9 cellular contexts compared by ENCODE assay signal in genomic region chr20:6008254-6008653, GRCh38. TPM values are rescaled to one million over a fixed set of nuclear protein-coding genes. Genes with fewer than 3 reads are reported as not detected.
A peak's percentile ranks its signal among the peaks of the same experiment; 100 is the strongest.
DNase-seq lines count a peak whose midpoint lies in the region; ATAC-seq, FAIRE-seq and TF ChIP-seq lines count a peak whose summit lies in the region.
"Had no signal": no experiment of that assay in that cellular context is flagged by ENCODE, and none has a peak within 500 bp of the region (broad histone marks: within the 10 kb centered on the region; RNA-seq: fewer than 3 reads in every experiment).

No MANE protein-coding gene starts in this region.

- no peak overlapping the region for H4K91ac ChIP-seq in trophoblast cell (ENCODE audit: low read depth, low read length)

- H3F3A ChIP-seq in SU-DHL-6 (ENCODE audit: insufficient read depth) = peaks cover 22% of the 10 kb centered on the region

- H3K9me3 ChIP-seq in SU-DHL-6 (ENCODE audit: insufficient read depth, low read length) (no peaks in the 10 kb centered on the region), trophoblast cell (ENCODE audit: insufficient read depth, low read depth, low read length) (no peaks in the 10 kb centered on the region)
- H3K9me3 ChIP-seq: vagina had no signal

- H3K4me2 ChIP-seq in SU-DHL-6 (ENCODE audit: low read depth, low read length, poor library complexity, severe bottlenecking) = peak overlapping the region; percentile 85
- H3K4me2 ChIP-seq in trophoblast cell (ENCODE audit: low read length) = peak overlapping the region; percentile 39

- H3K9me3 Mint-ChIP-seq in activated T-cell treated with anti-CD3 and anti-CD28 coated beads, Interleukin-2, amount 50 U/mL, for 72 hours = no peaks in the 10 kb centered on the region
- no peaks in the 10 kb centered on the region for H3K9me3 Mint-ChIP-seq in stimulated activated memory B cell treated with anti-CD40 and anti-IgM and Interleukin-4, amounts not matched to agents 10 μg/mL and 1 μg/mL and 100 μg/mL, for 72 hours

- H3K4me3 ChIP-seq in SU-DHL-6 (ENCODE audit: insufficient read depth, low read length, poor library complexity, severe bottlenecking) (no peak overlapping the region), trophoblast cell (ENCODE audit: low read depth, low read length) (no peak overlapping the region)

- no peak overlapping the region for H3K18ac ChIP-seq in trophoblast cell (ENCODE audit: low read length)

- H3K27me3 ChIP-seq in SU-DHL-6 (ENCODE audit: low read length) = no peaks in the 10 kb centered on the region
- H3K27me3 ChIP-seq in trophoblast cell (ENCODE audit: insufficient read depth, low read length) = no peaks in the 10 kb centered on the region
- H3K27me3 ChIP-seq: vagina had no signal

- 100% methylated on average over 1 of the region's 5 CpGs for WGBS in trophoblast cell (ENCODE audit: extremely low coverage, insufficient coverage, insufficient read length)

- no peaks in the 10 kb centered on the region for H3K9me2 ChIP-seq in SU-DHL-6 (replicated peaks; ENCODE audit: insufficient read depth, low read length)

- peak overlapping the region; percentile 64 for H3K27ac Mint-ChIP-seq in activated T-cell treated with anti-CD3 and anti-CD28 coated beads, Interleukin-2, amount 50 U/mL, for 72 hours
- no peak overlapping the region for H3K27ac Mint-ChIP-seq in stimulated activated memory B cell treated with anti-CD40 and anti-IgM and Interleukin-4, amounts not matched to agents 10 μg/mL and 1 μg/mL and 100 μg/mL, for 72 hours

- no peak overlapping the region for H3K23ac ChIP-seq in trophoblast cell (ENCODE audit: low read length)

- H3K4me1 Mint-ChIP-seq in activated T-cell treated with anti-CD3 and anti-CD28 coated beads, Interleukin-2, amount 50 U/mL, for 72 hours (ENCODE audit: low read depth) = peaks cover 22% of the 10 kb centered on the region
- H3K4me1 Mint-ChIP-seq in stimulated activated memory B cell treated with anti-CD40 and anti-IgM and Interleukin-4, amounts not matched to agents 10 μg/mL and 1 μg/mL and 100 μg/mL, for 72 hours = peaks cover 41% of the 10 kb centered on the region

- no peak for FAIRE-seq in frontal cortex (lab: Jason Lieb, UNC)

- H3K14ac ChIP-seq in trophoblast cell (ENCODE audit: low read length) = no peak overlapping the region

- no peak for DNase-seq in activated T-cell treated with anti-CD3 and anti-CD28 coated beads, Interleukin-2, amount 50 U/mL, for 72 hours
- DNase-seq in activated T-cell treated with anti-CD3 and anti-CD28 coated beads for 4 hours (no peak), frontal cortex (ENCODE audit: low spot score in 2 of 2) (peak; percentile 22 to 29), trophoblast cell (peak; percentile 82 to 92), SW480 (ENCODE audit: low spot score) (no peak)

- peak overlapping the region; percentile 75 for H3K4ac ChIP-seq in trophoblast cell (ENCODE audit: low read depth, low read length)

- H3K27ac ChIP-seq in SU-DHL-6 (ENCODE audit: low read depth, low read length) = no peak overlapping the region
- H3K27ac ChIP-seq in trophoblast cell (ENCODE audit: low read depth, low read length) = no peak overlapping the region
- H3K27ac ChIP-seq: vagina had no signal

- H4K20me1 ChIP-seq in SU-DHL-6 (ENCODE audit: low read depth, low read length) = no peaks in the 10 kb centered on the region

- H2BK12ac ChIP-seq in trophoblast cell (ENCODE audit: low read length) = no peak overlapping the region

- no peak overlapping the region for H2AK5ac ChIP-seq in trophoblast cell (ENCODE audit: low read length)

- H3K36me3 Mint-ChIP-seq in activated T-cell treated with anti-CD3 and anti-CD28 coated beads, Interleukin-2, amount 50 U/mL, for 72 hours (ENCODE audit: insufficient read depth in 2 of 2) = peaks cover 9 to 13% of the 10 kb centered on the region in 2 donors
- peaks cover 33% of the 10 kb centered on the region for H3K36me3 Mint-ChIP-seq in stimulated activated memory B cell treated with anti-CD40 and anti-IgM and Interleukin-4, amounts not matched to agents 10 μg/mL and 1 μg/mL and 100 μg/mL, for 72 hours

- ATAC-seq in activated T-cell treated with anti-CD3 and anti-CD28 coated beads, Interleukin-2, amount 50 U/mL, for 72 hours (replicated peaks in 1 of 2) = no peak
- ATAC-seq in HG03442 (IDR thresholded peaks at IDR 0.05; ENCODE audit: unreplicated experiment) = no peak
- ATAC-seq in stimulated activated memory B cell treated with anti-CD40 and anti-IgM and Interleukin-4, amounts not matched to agents 10 μg/mL and 1 μg/mL and 100 μg/mL, for 72 hours = no peak

- H3K9ac ChIP-seq in SU-DHL-6 (ENCODE audit: low read length) (0 out of 2 replicates have a peak overlapping the region, but pooled peaks have one; percentile 83), trophoblast cell (ENCODE audit: low read length) (no peak overlapping the region)

- H3K27me3 Mint-ChIP-seq in activated T-cell treated with anti-CD3 and anti-CD28 coated beads, Interleukin-2, amount 50 U/mL, for 72 hours (ENCODE audit: low read depth) = no peaks in the 10 kb centered on the region
- no peaks in the 10 kb centered on the region for H3K27me3 Mint-ChIP-seq in stimulated activated memory B cell treated with anti-CD40 and anti-IgM and Interleukin-4, amounts not matched to agents 10 μg/mL and 1 μg/mL and 100 μg/mL, for 72 hours

- H3K79me2 ChIP-seq in SU-DHL-6 (ENCODE audit: insufficient read depth, low read length) = peaks cover 29% of the 10 kb centered on the region
- peaks cover 10% of the 10 kb centered on the region for H3K79me2 ChIP-seq in trophoblast cell (ENCODE audit: control insufficient read depth, insufficient read depth, low read length, poor library complexity)

- H2AFZ ChIP-seq in SU-DHL-6 (ENCODE audit: low read depth, low read length, severe bottlenecking) (no peak overlapping the region), trophoblast cell (ENCODE audit: insufficient read depth, low read length, poor library complexity) (no peak overlapping the region)

- no peak overlapping the region for H4K8ac ChIP-seq in trophoblast cell (ENCODE audit: low read depth, low read length)

- H3K4me3 Mint-ChIP-seq in activated T-cell treated with anti-CD3 and anti-CD28 coated beads, Interleukin-2, amount 50 U/mL, for 72 hours = peak overlapping the region; percentile 93 to 97
- H3K4me3 Mint-ChIP-seq in stimulated activated memory B cell treated with anti-CD40 and anti-IgM and Interleukin-4, amounts not matched to agents 10 μg/mL and 1 μg/mL and 100 μg/mL, for 72 hours = no peak overlapping the region

- no peak for TF ChIP-seq CTCF in SU-DHL-6 (IDR thresholded peaks at IDR 0.05; ENCODE audit: insufficient read depth, low read length, poor library complexity, severe bottlenecking)

- no peak overlapping the region for H2BK120ac ChIP-seq in trophoblast cell (ENCODE audit: insufficient read depth, low read length, poor library complexity)

- H3K36me3 ChIP-seq in SU-DHL-6 (ENCODE audit: low read length) (0 out of 2 replicates have a peak, but pooled peaks cover 4% of the 10 kb centered on the region), trophoblast cell (ENCODE audit: control insufficient read depth in 1 of 2, insufficient read depth in 2 of 2, low read length in 2 of 2) (peaks cover 7 to 12% of the 10 kb centered on the region in 2 experiments)

- H4K12ac ChIP-seq in trophoblast cell (ENCODE audit: low read depth, low read length) = no peak overlapping the region

- H3K79me1 ChIP-seq in trophoblast cell (ENCODE audit: low read length) = peaks cover 4% of the 10 kb centered on the region

- H2BK5ac ChIP-seq in trophoblast cell (ENCODE audit: low read depth, low read length, poor library complexity) = no peak overlapping the region

- peaks cover 3 to 5% of the 10 kb centered on the region in 2 experiments for H3K4me1 ChIP-seq in trophoblast cell (ENCODE audit: control insufficient read depth in 1 of 2, insufficient read depth in 2 of 2, low read length in 2 of 2)

RNA-seq across cellular contexts. Expression of gene CRLS1, which starts 2.3 kb away (rescaled TPM):
- total RNA-seq in activated T-cell treated with anti-CD3 and anti-CD28 coated beads, Interleukin-2, amount 50 U/mL, for 72 hours = 10 to 100 TPM; 36.7 to 39.7 TPM
- total RNA-seq in frontal cortex = 35.5 TPM
- polyA plus RNA-seq in trophoblast cell (2013) = 30.2 and 31.8 TPM in 2 replicates

RNA-seq across cellular contexts. Expression of gene LRRN4, which starts 45.6 kb away (rescaled TPM):
- not detected for total RNA-seq in activated T-cell treated with anti-CD3 and anti-CD28 coated beads, Interleukin-2, amount 50 U/mL, for 72 hours
- 0.41 TPM for total RNA-seq in frontal cortex
- polyA plus RNA-seq in trophoblast cell (2013) = 8.0 and 8.7 TPM in 2 replicates
- total RNA-seq: vagina had no signal

RNA-seq across cellular contexts. Expression of gene MCM8, which starts 57.8 kb away (rescaled TPM):
- total RNA-seq in activated T-cell treated with anti-CD3 and anti-CD28 coated beads, Interleukin-2, amount 50 U/mL, for 72 hours = 10 to 100 TPM; 39.2 to 53.9 TPM
- total RNA-seq in frontal cortex = 4.5 TPM
- polyA plus RNA-seq in trophoblast cell (2013) = 11.1 and 11.5 TPM in 2 replicates

RNA-seq across cellular contexts. Expression of gene TRMT6, which starts 57.9 kb away (rescaled TPM):
- total RNA-seq in activated T-cell treated with anti-CD3 and anti-CD28 coated beads, Interleukin-2, amount 50 U/mL, for 72 hours = 10 to 100 TPM; 17.5 to 23.2 TPM
- total RNA-seq in frontal cortex = 7.3 TPM
- 23.7 and 24.2 TPM in 2 replicates for polyA plus RNA-seq in trophoblast cell (2013)

Comparison
In these comparisons a context has a peak if more than half of its experiments do, and no peak if none do; other contexts are left out.
1. DNase-seq: peak in frontal cortex (2 of 2) and trophoblast cell (2 of 2); none in activated T-cell treated with anti-CD3 and anti-CD28 coated beads, Interleukin-2, amount 50 U/mL, for 72 hours (0 of 2), activated T-cell treated with anti-CD3 and anti-CD28 coated beads for 4 hours (single experiment) and SW480 (single experiment).